Comparison of ENCODE assay signal across 17 cellular contexts in the genomic region with DNA sequence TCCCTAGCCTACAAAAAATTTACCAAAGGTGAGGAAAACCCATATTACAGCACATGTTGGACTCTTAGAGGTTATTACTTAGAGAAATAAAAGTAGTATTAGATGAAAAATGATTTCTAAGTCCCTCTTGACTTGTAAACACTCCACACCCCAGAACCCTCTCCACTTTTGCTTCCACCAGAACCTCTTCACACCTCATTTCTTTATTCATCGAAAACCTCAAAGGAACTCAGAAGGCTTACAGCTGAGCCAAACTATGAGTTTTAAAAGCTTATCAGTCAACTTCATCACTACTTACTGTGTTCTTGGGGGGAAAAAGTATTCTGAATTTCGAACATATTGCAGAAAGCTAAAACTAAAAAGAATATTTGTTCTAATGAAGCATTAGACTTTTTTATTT.
DNase-seq lines count a peak whose midpoint lies in the region; ATAC-seq lines count a peak whose summit lies in the region.
"Had no signal": no experiment of that assay in that cellular context is flagged by ENCODE, and none has a peak within 500 bp of the region (broad histone marks: within the 10 kb centered on the region; RNA-seq: fewer than 3 reads in every experiment).

No MANE protein-coding gene starts in this region.

- peaks cover 51% of the 10 kb centered on the region for H3K4me1 Mint-ChIP-seq in activated CD4-positive, alpha-beta T cell treated with anti-CD3 and anti-CD28 coated beads, Interleukin-2, amount 10 ng/mL, durations not matched to agents 24 days and 14 days
- H3K4me1 Mint-ChIP-seq in activated naive CD4-positive, alpha-beta T cell treated with anti-CD3 and anti-CD28 coated beads, Interleukin-2, amount 50 U/mL, for 24 hours = peaks cover 78% of the 10 kb centered on the region
- H3K4me1 Mint-ChIP-seq in activated CD8-positive, alpha-beta T cell treated with anti-CD3 and anti-CD28 coated beads, Interleukin-2, amount 10 ng/mL, durations not matched to agents 7 days and 5 days (ENCODE audit: low read depth) = peaks cover 53% of the 10 kb centered on the region
- H3K4me1 Mint-ChIP-seq in naive thymus-derived CD8-positive, alpha-beta T cell = peaks cover 35 to 75% (median 72%) of the 10 kb centered on the region in 4 donors

- intact Hi-C loops in activated CD4-positive, alpha-beta T cell treated with anti-CD3 and anti-CD28 coated beads, Interleukin-2, amount 10 ng/mL, durations not matched to agents 24 days and 14 days (cut with micrococcal nuclease) = loop anchor here (5.0 kb wide), 2 partner anchors 604 to 1384 kb away; a partner anchor contains a TSS

- peak; percentile 50 for ATAC-seq in activated CD8-positive, alpha-beta T cell treated with anti-CD3 and anti-CD28 coated beads, Interleukin-2, amount 10 ng/mL, durations not matched to agents 7 days and 5 days
- ATAC-seq in naive thymus-derived CD8-positive, alpha-beta T cell = peak; percentile 41 to 46
- no peak for ATAC-seq in HG03108 (IDR thresholded peaks at IDR 0.05; ENCODE audit: unreplicated experiment)
- ATAC-seq: PC-3 had no signal

- H3K9me3 Mint-ChIP-seq in activated CD4-positive, alpha-beta T cell treated with anti-CD3 and anti-CD28 coated beads, Interleukin-2, amount 10 ng/mL, durations not matched to agents 24 days and 14 days = peaks cover 15% of the 10 kb centered on the region
- no peaks in the 10 kb centered on the region for H3K9me3 Mint-ChIP-seq in activated naive CD4-positive, alpha-beta T cell treated with anti-CD3 and anti-CD28 coated beads, Interleukin-2, amount 50 U/mL, for 24 hours
- H3K9me3 Mint-ChIP-seq in activated CD8-positive, alpha-beta T cell treated with anti-CD3 and anti-CD28 coated beads, Interleukin-2, amount 10 ng/mL, durations not matched to agents 7 days and 5 days (ENCODE audit: insufficient read depth) = peaks cover 10% of the 10 kb centered on the region
- H3K9me3 Mint-ChIP-seq in naive thymus-derived CD8-positive, alpha-beta T cell = peaks cover 0 to 11% (median 8%) of the 10 kb centered on the region in 9 donors

- CTCF ChIA-PET in activated CD8-positive, alpha-beta T cell treated with anti-CD3 and anti-CD28 coated beads, Interleukin-2, amount 10 ng/mL, durations not matched to agents 7 days and 5 days (lab: Charles Lee) = interaction anchor here (2.6 kb wide), 1 partner anchor 16 kb away, joined by 13 read pairs; no protein-coding TSS in a partner anchor

- peaks cover 13% of the 10 kb centered on the region for H3K36me3 Mint-ChIP-seq in activated CD4-positive, alpha-beta T cell treated with anti-CD3 and anti-CD28 coated beads, Interleukin-2, amount 10 ng/mL, durations not matched to agents 24 days and 14 days (ENCODE audit: low read depth)
- peaks cover 3% of the 10 kb centered on the region for H3K36me3 Mint-ChIP-seq in activated naive CD4-positive, alpha-beta T cell treated with anti-CD3 and anti-CD28 coated beads, Interleukin-2, amount 50 U/mL, for 24 hours
- peaks cover 22% of the 10 kb centered on the region for H3K36me3 Mint-ChIP-seq in activated CD8-positive, alpha-beta T cell treated with anti-CD3 and anti-CD28 coated beads, Interleukin-2, amount 10 ng/mL, durations not matched to agents 7 days and 5 days (ENCODE audit: low read depth)
- peaks cover 0 to 9% (median 6%) of the 10 kb centered on the region in 3 donors for H3K36me3 Mint-ChIP-seq in naive thymus-derived CD8-positive, alpha-beta T cell

- peak overlapping the region; percentile 48 for H3K4me3 Mint-ChIP-seq in activated CD4-positive, alpha-beta T cell treated with anti-CD3 and anti-CD28 coated beads, Interleukin-2, amount 10 ng/mL, durations not matched to agents 24 days and 14 days
- peak overlapping the region; percentile 42 for H3K4me3 Mint-ChIP-seq in activated naive CD4-positive, alpha-beta T cell treated with anti-CD3 and anti-CD28 coated beads, Interleukin-2, amount 50 U/mL, for 24 hours
- peak overlapping the region; percentile 29 for H3K4me3 Mint-ChIP-seq in activated CD8-positive, alpha-beta T cell treated with anti-CD3 and anti-CD28 coated beads, Interleukin-2, amount 10 ng/mL, durations not matched to agents 7 days and 5 days
- H3K4me3 Mint-ChIP-seq in naive thymus-derived CD8-positive, alpha-beta T cell = peak overlapping the region; percentile 4 to 74 (median 44)

- peak overlapping the region; percentile 93 for H3K27ac Mint-ChIP-seq in activated CD4-positive, alpha-beta T cell treated with anti-CD3 and anti-CD28 coated beads, Interleukin-2, amount 10 ng/mL, durations not matched to agents 24 days and 14 days
- peak overlapping the region; percentile 71 for H3K27ac Mint-ChIP-seq in activated naive CD4-positive, alpha-beta T cell treated with anti-CD3 and anti-CD28 coated beads, Interleukin-2, amount 50 U/mL, for 24 hours
- peak overlapping the region; percentile 54 for H3K27ac Mint-ChIP-seq in activated CD8-positive, alpha-beta T cell treated with anti-CD3 and anti-CD28 coated beads, Interleukin-2, amount 10 ng/mL, durations not matched to agents 7 days and 5 days
- peak overlapping the region; percentile 50 to 94 (median 72) for H3K27ac Mint-ChIP-seq in naive thymus-derived CD8-positive, alpha-beta T cell

- peaks cover 2% of the 10 kb centered on the region for H3K27me3 Mint-ChIP-seq in activated CD4-positive, alpha-beta T cell treated with anti-CD3 and anti-CD28 coated beads, Interleukin-2, amount 10 ng/mL, durations not matched to agents 24 days and 14 days
- H3K27me3 Mint-ChIP-seq in activated naive CD4-positive, alpha-beta T cell treated with anti-CD3 and anti-CD28 coated beads, Interleukin-2, amount 50 U/mL, for 24 hours = no peaks in the 10 kb centered on the region
- no peaks in the 10 kb centered on the region for H3K27me3 Mint-ChIP-seq in activated CD8-positive, alpha-beta T cell treated with anti-CD3 and anti-CD28 coated beads, Interleukin-2, amount 10 ng/mL, durations not matched to agents 7 days and 5 days (ENCODE audit: low read depth)
- H3K27me3 Mint-ChIP-seq in naive thymus-derived CD8-positive, alpha-beta T cell = no peaks in the 10 kb centered on the region

- DNase-seq in activated CD4-positive, alpha-beta T cell treated with anti-CD3 and anti-CD28 coated beads, Interleukin-2, amount 10 ng/mL, durations not matched to agents 24 days and 14 days = peak; percentile 63
- no peak for DNase-seq in activated CD4-positive, alpha-beta T cell treated with anti-CD3 and anti-CD28 coated beads, Interleukin-2, amount 50 U/mL, for 48 hours
- no peak for DNase-seq in activated naive CD4-positive, alpha-beta T cell treated with Interleukin-2 at 50 U/mL for 16 hours
- DNase-seq in activated CD8-positive, alpha-beta T cell treated with anti-CD3 and anti-CD28 coated beads, Interleukin-2, amount 10 ng/mL, durations not matched to agents 7 days and 5 days = no peak
- DNase-seq in naive thymus-derived CD8-positive, alpha-beta T cell = peak in 1 of 10 donors; percentile 13
- DNase-seq in NCI-H446 treated with DMSO at 0.1 percent for 48 hours (lab: John Stamatoyannopoulos, UW) = no peak
- DNase-seq: DMS 273 treated with DMSO at 0.1 percent for 48 hours, GF-D8, GM23248, HCEC 1CT, NCI-H1105 treated with DMSO at 0.1 percent for 48 hours, NCI-H1930, NCI-H2171 treated with DMSO at 0.1 percent for 48 hours, NCI-H774, PC-3 had no signal

- POLR2A ChIA-PET in activated CD8-positive, alpha-beta T cell treated with anti-CD3 and anti-CD28 coated beads, Interleukin-2, amount 10 ng/mL, durations not matched to agents 7 days and 5 days (lab: Charles Lee) = no interaction called here
- POLR2A ChIA-PET in naive thymus-derived CD8-positive, alpha-beta T cell (lab: Charles Lee) = interaction anchor here (0.9 to 1.5 kb wide), 4 partner anchors 10 to 52 kb away, joined by 3 to 4 read pairs (median 3); no protein-coding TSS in a partner anchor
